Comparison of ENCODE assay signal across 1 cellular context in the genomic region with DNA sequence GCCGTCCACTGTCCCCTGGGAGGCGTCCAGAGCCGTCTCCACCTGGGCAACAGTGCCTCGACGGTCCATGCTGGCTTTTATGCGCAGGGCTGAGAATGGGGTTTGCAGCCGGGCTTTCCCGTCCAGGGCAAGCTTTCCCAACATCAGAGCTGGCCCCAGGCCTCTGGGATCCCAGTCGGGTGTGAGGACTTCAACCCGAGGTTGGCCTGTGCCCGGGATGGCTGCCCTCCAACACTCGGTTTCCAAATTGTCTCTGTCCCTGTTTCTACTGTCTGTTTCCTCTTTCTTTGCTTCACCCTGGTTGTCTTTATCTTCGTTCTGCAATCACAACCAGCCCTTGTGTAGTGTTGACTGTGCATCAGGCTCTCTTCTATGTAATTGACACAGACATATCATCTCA.
TF ChIP-seq lines count a peak whose summit lies in the region.

Gene IFNL4 (minus strand): TSS at position 51 of the 400 bp plus-strand sequence.

TF ChIP-seq in H1, 55 proteins besides CTCF, POLR2A, EP300 and RAD21:
- TF ChIP-seq HDAC6 (IDR thresholded peaks at IDR 0.05; ENCODE audit: low read depth, low read length) (no peak), JUN (IDR thresholded peaks at IDR 0.05; ENCODE audit: low read depth, low read length) (no peak), JUND (IDR thresholded peaks at IDR 0.05; ENCODE audit: low read length) (no peak), BRCA1 (IDR thresholded peaks at IDR 0.05; ENCODE audit: low read depth, low read length) (no peak), TEAD4 (IDR thresholded peaks at IDR 0.05; ENCODE audit: low read depth, low read length) (no peak), SP4 (IDR thresholded peaks at IDR 0.05; ENCODE audit: low read length) (no peak), EZH2 (IDR thresholded peaks at IDR 0.05; ENCODE audit: low read depth, low read length, severe bottlenecking) (no peak), USF2 (IDR thresholded peaks at IDR 0.05; ENCODE audit: low read length) (no peak), SUZ12 (IDR thresholded peaks at IDR 0.05; ENCODE audit: low read length) (no peak), ZNF274 (IDR thresholded peaks at IDR 0.05; ENCODE audit: borderline replicate concordance, extremely low read depth, low read length) (no peak), TAF7 (optimal IDR thresholded peaks at IDR 0.05; ENCODE audit: borderline replicate concordance, low read depth, low read length) (no peak), RXRA (IDR thresholded peaks at IDR 0.05; ENCODE audit: insufficient read depth, low read depth, low read length) (no peak)
- TF ChIP-seq, protein P1, sequence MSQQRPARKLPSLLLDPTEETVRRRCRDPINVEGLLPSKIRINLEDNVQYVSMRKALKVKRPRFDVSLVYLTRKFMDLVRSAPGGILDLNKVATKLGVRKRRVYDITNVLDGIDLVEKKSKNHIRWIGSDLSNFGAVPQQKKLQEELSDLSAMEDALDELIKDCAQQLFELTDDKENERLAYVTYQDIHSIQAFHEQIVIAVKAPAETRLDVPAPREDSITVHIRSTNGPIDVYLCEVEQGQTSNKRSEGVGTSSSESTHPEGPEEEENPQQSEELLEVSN (IDR thresholded peaks at IDR 0.05), result no peak
- TF ChIP-seq, protein P2, sequence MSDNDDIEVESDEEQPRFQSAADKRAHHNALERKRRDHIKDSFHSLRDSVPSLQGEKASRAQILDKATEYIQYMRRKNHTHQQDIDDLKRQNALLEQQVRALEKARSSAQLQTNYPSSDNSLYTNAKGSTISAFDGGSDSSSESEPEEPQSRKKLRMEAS (IDR thresholded peaks at IDR 0.05), result no peak
